ENCODE assay signal across 24 cellular contexts in the genomic region with DNA sequence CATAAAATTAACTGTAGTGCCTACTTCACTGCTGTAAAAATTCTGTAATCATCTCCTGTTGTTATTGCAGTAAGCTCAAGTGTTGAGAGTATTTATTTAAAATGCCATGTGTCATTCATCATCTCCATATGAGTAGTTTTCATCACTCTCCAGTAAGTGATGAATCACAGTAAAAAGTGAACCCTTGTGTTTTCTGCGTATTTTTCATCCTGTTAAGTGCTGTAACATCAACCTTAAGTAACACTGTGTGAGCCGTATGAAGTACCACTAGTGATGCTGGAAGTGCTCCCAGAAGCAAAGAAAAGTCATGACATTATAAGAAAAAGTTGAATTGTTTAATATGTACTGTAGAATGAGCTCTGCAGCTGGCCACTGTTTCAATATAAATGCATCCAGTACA. TPM values are rescaled to one million over a fixed set of nuclear protein-coding genes. Genes with fewer than 3 reads are reported as not detected.
"Had no signal": no experiment of that assay in that cellular context is flagged by ENCODE, and none has a peak within 500 bp of the region (broad histone marks: within the 10 kb centered on the region; RNA-seq: fewer than 3 reads in every experiment).

No MANE protein-coding gene starts in this region.

- H3K27me3 ChIP-seq: dorsolateral prefrontal cortex, neutrophil, tibial nerve, vagina had no signal

- ATAC-seq: activated CD4-positive, alpha-beta T cell treated with anti-CD3 and anti-CD28 coated beads for 36 hours; activated CD8-positive, alpha-beta memory T cell treated with anti-CD3 and anti-CD28 coated beads, Interleukin-2, amount 10 ng/mL, durations not matched to agents 7 days and 5 days; activated naive CD8-positive, alpha-beta T cell treated with anti-CD3 and anti-CD28 coated beads, Interleukin-2, amount 50 U/mL, for 24 hours; natural killer cell; stimulated activated naive B cell treated with anti-CD40 and anti-IgM and Interleukin-4, amounts not matched to agents 10 μg/mL and 1 μg/mL and 100 μg/mL, for 72 hours had no signal

- H3K4me1 ChIP-seq: left ventricle myocardium inferior, tibial nerve, vagina had no signal

- H3K9me3 ChIP-seq: left ventricle myocardium inferior, neutrophil, tibial nerve, vagina had no signal

- H3K36me3 ChIP-seq: left ventricle myocardium inferior, neutrophil, tibial nerve, vagina had no signal

- H3K27ac ChIP-seq: dorsolateral prefrontal cortex, left ventricle myocardium inferior, neutrophil, tibial nerve, vagina had no signal

- H3K4me3 ChIP-seq: dorsolateral prefrontal cortex, left ventricle myocardium inferior, tibial nerve, vagina had no signal

- DNase-seq: activated CD4-positive, alpha-beta memory T cell treated with anti-CD3 and anti-CD28 coated beads for 36 hours; activated CD4-positive, alpha-beta T cell treated with anti-CD3 and anti-CD28 coated beads for 36 hours; activated CD8-positive, alpha-beta memory T cell treated with anti-CD3 and anti-CD28 coated beads, Interleukin-2, amount 10 ng/mL, durations not matched to agents 7 days and 5 days; activated naive CD4-positive, alpha-beta T cell treated with anti-CD3 and anti-CD28 coated beads for 36 hours; activated naive CD8-positive, alpha-beta T cell treated with anti-CD3 and anti-CD28 coated beads, Interleukin-2, amount 50 U/mL, for 24 hours; activated T-cell treated with anti-CD3 and anti-CD28 coated beads, Interleukin-2, amount 50 U/mL, for 1 hour; aorta; dorsolateral prefrontal cortex; endodermal cell; erythroblast; hippocampal formation; left ventricle myocardium inferior; mesendoderm; natural killer cell; stimulated activated CD4-positive, alpha-beta T cell treated with anti-CD3 and anti-CD28 coated beads, Interleukin-2, amount 100 ng/mL, for 48 hours; stimulated activated naive B cell treated with anti-CD40 and anti-IgM and Interleukin-4, amounts not matched to agents 10 μg/mL and 1 μg/mL and 100 μg/mL, for 72 hours; substantia nigra had no signal

RNA-seq across cellular contexts. Expression of a gene that starts 55.4 kb away (rescaled TPM):
- total RNA-seq: activated CD4-positive, alpha-beta memory T cell treated with anti-CD3 and anti-CD28 coated beads for 36 hours; activated CD4-positive, alpha-beta T cell treated with anti-CD3 and anti-CD28 coated beads for 36 hours; activated CD8-positive, alpha-beta memory T cell treated with anti-CD3 and anti-CD28 coated beads, Interleukin-2, amount 10 ng/mL, durations not matched to agents 7 days and 5 days; activated naive CD4-positive, alpha-beta T cell treated with anti-CD3 and anti-CD28 coated beads for 36 hours; activated T-helper 2 cell treated with anti-CD3 and anti-CD28 coated beads, Interferon-gamma antibody, Interleukin-2, Interleukin-4, amounts not matched to agents 10 μg/mL and 5 μg/mL and 100 μg/mL, durations not matched to agents 14 hours and 24 hours and 36 hours; chondrocyte; endodermal cell; natural killer cell; renal cortical epithelial cell; vagina had no signal
- polyA plus RNA-seq: aorta, keratinocyte had no signal
